Comparison of ENCODE assay signal across 1 cellular context in the genomic region with DNA sequence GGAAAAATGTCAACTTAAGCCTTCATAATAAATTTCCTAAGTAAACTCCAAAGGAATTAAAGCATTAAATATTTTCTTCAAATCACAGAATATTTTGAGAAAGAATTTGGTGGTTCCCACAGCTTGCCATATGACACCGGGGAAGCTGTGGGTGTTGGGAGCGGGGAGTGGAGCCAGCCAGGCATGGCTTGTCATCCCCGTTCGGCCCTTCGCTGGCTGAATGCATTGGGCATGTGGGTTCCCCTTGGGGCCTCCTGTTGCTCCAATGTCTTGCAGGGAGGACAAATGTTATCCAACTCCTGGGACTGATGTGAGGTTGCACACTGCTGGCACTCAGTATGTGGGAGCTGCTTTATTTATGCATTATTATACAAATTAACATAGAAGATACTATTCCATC.
TF ChIP-seq lines count a peak whose summit lies in the region.

No MANE protein-coding gene starts in this region.

TF ChIP-seq in HepG2, 621 proteins besides CTCF, POLR2A, EP300 and RAD21:
- TF ChIP-seq ZNF335 (CRISPR knock-in tag; IDR thresholded peaks at IDR 0.05) (no peak), HNRNPK (IDR thresholded peaks at IDR 0.05; ENCODE audit: low read depth, low read length, poor library complexity, severe bottlenecking) (no peak), ZNF781 (CRISPR knock-in tag; IDR thresholded peaks at IDR 0.05; ENCODE audit: borderline replicate concordance, not compliant biosample characterization) (no peak), KAT8 (CRISPR knock-in tag; IDR thresholded peaks at IDR 0.05) (no peak), REXO4 (CRISPR knock-in tag; IDR thresholded peaks at IDR 0.05; ENCODE audit: borderline replicate concordance) (no peak), GATAD1 (CRISPR knock-in tag; IDR thresholded peaks at IDR 0.05) (no peak)
